In the genomic region with DNA sequence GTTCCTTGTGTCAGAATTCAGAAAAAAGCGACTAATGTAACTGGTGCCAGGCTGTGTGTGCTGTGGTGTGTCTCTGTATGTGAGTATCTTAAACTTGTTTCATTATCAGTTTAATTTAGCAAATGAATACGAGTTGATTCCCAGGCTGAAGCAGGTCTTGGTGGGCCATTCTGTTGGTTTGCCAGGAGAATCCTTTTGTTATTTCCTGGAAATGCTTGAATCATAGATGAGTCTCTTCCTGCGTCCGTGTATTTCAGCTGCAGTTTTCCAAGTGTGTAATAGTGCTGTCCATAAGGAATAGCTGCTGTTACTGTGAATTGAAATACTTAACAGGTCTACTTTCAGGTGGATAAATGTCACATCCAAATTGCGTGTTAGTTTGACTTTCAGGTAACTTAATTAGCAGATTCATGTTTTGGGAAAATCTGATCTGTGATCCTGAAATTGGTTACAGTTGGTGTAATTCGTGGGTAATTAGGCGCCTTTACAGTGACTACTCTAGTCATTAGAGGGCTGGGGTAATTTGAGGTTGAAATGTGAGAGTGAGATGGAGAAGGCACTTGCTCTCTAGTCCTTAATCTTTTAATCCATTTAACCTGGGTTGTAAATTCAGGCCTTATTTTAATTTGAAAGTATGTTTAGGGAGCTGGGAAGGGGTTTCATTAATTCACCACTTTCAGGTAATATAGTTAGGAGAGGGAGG, we compare ENCODE assay signal across 11 cellular contexts. TPM values are rescaled to one million over a fixed set of nuclear protein-coding genes. Genes with fewer than 3 reads are reported as not detected.
A peak's percentile ranks its signal among the peaks of the same experiment; 100 is the strongest.
DNase-seq lines count a peak whose midpoint lies in the region; ATAC-seq and TF ChIP-seq lines count a peak whose summit lies in the region.
"Had no signal": no experiment of that assay in that cellular context is flagged by ENCODE, and none has a peak within 500 bp of the region (broad histone marks: within the 10 kb centered on the region; RNA-seq: fewer than 3 reads in every experiment).

No MANE protein-coding gene starts in this region.

- H3K9me3 ChIP-seq in SU-DHL-6 (ENCODE audit: insufficient read depth, low read length), result no peaks in the 10 kb centered on the region
- no peaks in the 10 kb centered on the region for H3K9me3 ChIP-seq in thoracic aorta
- no peaks in the 10 kb centered on the region for H3K9me3 ChIP-seq in right atrium auricular region

- H3K27ac ChIP-seq in SU-DHL-6 (ENCODE audit: low read depth, low read length) (peak overlapping the region; percentile 72), thoracic aorta (peak overlapping the region; percentile 56 to 93), right atrium auricular region (peak overlapping the region in 1 of 2 donors; percentile 76)
- H3K27ac ChIP-seq: VCaP had no signal

- CTCF ChIA-PET in activated naive CD4-positive, alpha-beta T cell treated with anti-CD3 and anti-CD28 coated beads for 36 hours (lab: Charles Lee), result interaction anchor here (0.7 to 2.3 kb wide), 4 partner anchors 22 to 63 kb away, joined by 3 to 9 read pairs (median 4); no protein-coding TSS in a partner anchor

- peaks cover 88% of the 10 kb centered on the region for H3K4me1 Mint-ChIP-seq in activated naive CD4-positive, alpha-beta T cell treated with anti-CD3 and anti-CD28 coated beads for 36 hours (ENCODE audit: low read depth)

- intact Hi-C loops in activated naive CD4-positive, alpha-beta T cell treated with anti-CD3 and anti-CD28 coated beads for 36 hours (cut with micrococcal nuclease), result loop anchor here (1.0 to 5.0 kb wide), 3 partner anchors 57 to 338 kb away; no protein-coding TSS in a partner anchor

- no peaks in the 10 kb centered on the region for H3K9me3 Mint-ChIP-seq in activated naive CD4-positive, alpha-beta T cell treated with anti-CD3 and anti-CD28 coated beads for 36 hours

- H3K4me3 Mint-ChIP-seq in activated naive CD4-positive, alpha-beta T cell treated with anti-CD3 and anti-CD28 coated beads for 36 hours, result peak overlapping the region; percentile 69

- TF ChIP-seq CTCF in SU-DHL-6 (IDR thresholded peaks at IDR 0.05; ENCODE audit: insufficient read depth, low read length, poor library complexity, severe bottlenecking) (no peak), epithelial cell of esophagus (IDR thresholded peaks at IDR 0.05; ENCODE audit: insufficient read depth, low read depth, low read length, missing control alignments) (no peak), thoracic aorta (IDR thresholded peaks at IDR 0.05) (no peak), right atrium auricular region (IDR thresholded peaks at IDR 0.05) (no peak)

- peak overlapping the region; percentile 64 for H3K4me2 ChIP-seq in SU-DHL-6 (ENCODE audit: low read depth, low read length, poor library complexity, severe bottlenecking)

- H3K4me3 ChIP-seq in SU-DHL-6 (ENCODE audit: insufficient read depth, low read length, poor library complexity, severe bottlenecking), result no peak overlapping the region
- no peak overlapping the region for H3K4me3 ChIP-seq in epithelial cell of esophagus (ENCODE audit: low read length)
- H3K4me3 ChIP-seq in thoracic aorta, result peak overlapping the region; percentile 58
- H3K4me3 ChIP-seq in right atrium auricular region, result no peak overlapping the region

- 0 out of 2 replicates have a peak overlapping the region, but pooled peaks have one; percentile 47 for H3K9ac ChIP-seq in SU-DHL-6 (ENCODE audit: low read length)

- H2AFZ ChIP-seq in SU-DHL-6 (ENCODE audit: low read depth, low read length, severe bottlenecking), result no peak overlapping the region

- H3K36me3 Mint-ChIP-seq in activated naive CD4-positive, alpha-beta T cell treated with anti-CD3 and anti-CD28 coated beads for 36 hours (ENCODE audit: low read depth), result peaks cover 21% of the 10 kb centered on the region

- H3F3A ChIP-seq in SU-DHL-6 (ENCODE audit: insufficient read depth), result peaks cover 22% of the 10 kb centered on the region

- no peak for DNase-seq in activated naive CD4-positive, alpha-beta T cell treated with anti-CD3 and anti-CD28 coated beads for 36 hours
- no peak for DNase-seq in activated naive CD4-positive, alpha-beta T cell (lab: John Stamatoyannopoulos, UW)
- DNase-seq in epithelial cell of esophagus (ENCODE audit: low read depth) (peak; percentile 63), thoracic aorta (ENCODE audit: low spot score) (no peak), dedifferentiated amniotic fluid mesenchymal stem cell (ENCODE audit: extremely low spot score) (no peak), right atrium auricular region (ENCODE audit: low spot score) (no peak)
- DNase-seq: aorta; stimulated activated CD4-positive, alpha-beta T cell treated with anti-CD3 and anti-CD28 coated beads, Interleukin-15, amount 100 ng/mL, for 24 hours had no signal

- H3K79me2 ChIP-seq in SU-DHL-6 (ENCODE audit: insufficient read depth, low read length), result peaks cover 99% of the 10 kb centered on the region

- H4K20me1 ChIP-seq in SU-DHL-6 (ENCODE audit: low read depth, low read length), result peaks cover 43% of the 10 kb centered on the region

- no peaks in the 10 kb centered on the region for H3K9me2 ChIP-seq in SU-DHL-6 (replicated peaks; ENCODE audit: insufficient read depth, low read length)

- H3K4me1 ChIP-seq in thoracic aorta (ENCODE audit: control insufficient read depth in 1 of 2, low read depth in 2 of 2) (peaks cover 36 to 47% of the 10 kb centered on the region in 2 donors), right atrium auricular region (peaks cover 0 to 60% of the 10 kb centered on the region in 2 donors)

- H3K27ac Mint-ChIP-seq in activated naive CD4-positive, alpha-beta T cell treated with anti-CD3 and anti-CD28 coated beads for 36 hours, result peak overlapping the region; percentile 95

- H3K27me3 ChIP-seq in SU-DHL-6 (ENCODE audit: low read length) (no peaks in the 10 kb centered on the region), thoracic aorta (replicated peaks; ENCODE audit: insufficient read depth) (no peaks in the 10 kb centered on the region), right atrium auricular region (no peaks in the 10 kb centered on the region)

- no peaks in the 10 kb centered on the region for H3K27me3 Mint-ChIP-seq in activated naive CD4-positive, alpha-beta T cell treated with anti-CD3 and anti-CD28 coated beads for 36 hours (ENCODE audit: low read depth)

- no peak for ATAC-seq in thoracic aorta (ENCODE audit: insufficient number of reproducible peaks, low FRiP score, low read depth)
- no peak for ATAC-seq in GM21447 (IDR thresholded peaks at IDR 0.05; ENCODE audit: unreplicated experiment)

- H3K36me3 ChIP-seq in SU-DHL-6 (ENCODE audit: low read length) (peaks cover 5% of the 10 kb centered on the region; the same call in 1 of the 2 replicates), thoracic aorta (no peaks in the 10 kb centered on the region), right atrium auricular region (no peaks in the 10 kb centered on the region)

RNA-seq across cellular contexts. Expression of a gene that starts 23.8 kb away (rescaled TPM):
- 10 to 100 TPM; 37.6 to 41.6 TPM for total RNA-seq in activated naive CD4-positive, alpha-beta T cell treated with anti-CD3 and anti-CD28 coated beads for 36 hours
- total RNA-seq in thoracic aorta, result 10 to 100 TPM; 22.2 to 25.6 TPM
- 10 to 100 TPM; 10.9 to 15.4 TPM for total RNA-seq in right atrium auricular region
